In genomic region chr5:10057356-10057755, GRCh38 we compare ENCODE assay signal across 23 cellular contexts.
DNase-seq lines count a peak whose midpoint lies in the region; TF ChIP-seq lines count a peak whose summit lies in the region.
"Had no signal": no experiment of that assay in that cellular context is flagged by ENCODE, and none has a peak within 500 bp of the region (broad histone marks: within the 10 kb centered on the region; RNA-seq: fewer than 3 reads in every experiment).

No MANE protein-coding gene starts in this region.

- H3K9me3 Mint-ChIP-seq in T-helper 1 cell treated with Interleukin-12 subunit alpha and Interleukin-12 subunit beta and Interleukin-4 antibody, amounts not matched to agents 30 μg/mL and 1 μg/mL, for 36 hours = peaks cover 20% of the 10 kb centered on the region
- H3K9me3 Mint-ChIP-seq in activated CD4-positive, alpha-beta memory T cell treated with anti-CD3 and anti-CD28 coated beads for 36 hours = peaks cover 7% of the 10 kb centered on the region

- POLR2A ChIA-PET in activated CD4-positive, alpha-beta memory T cell treated with anti-CD3 and anti-CD28 coated beads for 36 hours (lab: Charles Lee) = no interaction called here

- H3K4me1 ChIP-seq in thyroid gland = no peaks in the 10 kb centered on the region
- H3K4me1 ChIP-seq: A549, BE2C, HAP-1 had no signal

- TF ChIP-seq POLR2A in thyroid gland (IDR thresholded peaks at IDR 0.05) = no peak

- H3K9me3 ChIP-seq in thyroid gland = no peaks in the 10 kb centered on the region
- H3K9me3 ChIP-seq: BE2C, HAP-1 had no signal

- TF ChIP-seq CTCF in thyroid gland (IDR thresholded peaks at IDR 0.05) = no peak

- intact Hi-C loops in thyroid gland (cut with DNase I) = no loop called here
- intact Hi-C loops in activated CD4-positive, alpha-beta memory T cell treated with anti-CD3 and anti-CD28 coated beads for 36 hours (cut with micrococcal nuclease) = no loop called here

- WGBS in thyroid gland, 2 donors = 39 to 40% methylated on average over 7 of the region's 7 CpGs

- CTCF ChIA-PET in activated CD4-positive, alpha-beta memory T cell treated with anti-CD3 and anti-CD28 coated beads for 36 hours (lab: Charles Lee) = no interaction called here

- H3K36me3 Mint-ChIP-seq in T-helper 1 cell treated with Interleukin-12 subunit alpha and Interleukin-12 subunit beta and Interleukin-4 antibody, amounts not matched to agents 30 μg/mL and 1 μg/mL, for 36 hours (ENCODE audit: low read depth) = no peaks in the 10 kb centered on the region
- H3K36me3 Mint-ChIP-seq in activated CD4-positive, alpha-beta memory T cell treated with anti-CD3 and anti-CD28 coated beads for 36 hours = no peaks in the 10 kb centered on the region
- H3K36me3 Mint-ChIP-seq: CD14-positive monocyte had no signal

- H3K27ac ChIP-seq in thyroid gland = no peak overlapping the region
- H3K27ac ChIP-seq: A549; BLaER1 treated with 17β-estradiol and CSF1 and Interleukin-3, amounts not matched to agents 10 nM and 100 nM; GM23248 had no signal

- H3K27me3 ChIP-seq in thyroid gland = no peaks in the 10 kb centered on the region
- H3K27me3 ChIP-seq: BLaER1 treated with 17β-estradiol and CSF1 and Interleukin-3, amounts not matched to agents 10 nM and 100 nM had no signal

- no peaks in the 10 kb centered on the region for H3K27me3 Mint-ChIP-seq in T-helper 1 cell treated with Interleukin-12 subunit alpha and Interleukin-12 subunit beta and Interleukin-4 antibody, amounts not matched to agents 30 μg/mL and 1 μg/mL, for 36 hours (ENCODE audit: low read depth)
- no peaks in the 10 kb centered on the region for H3K27me3 Mint-ChIP-seq in activated CD4-positive, alpha-beta memory T cell treated with anti-CD3 and anti-CD28 coated beads for 36 hours
- H3K27me3 Mint-ChIP-seq: CD4-positive, alpha-beta T cell had no signal

- no peak overlapping the region for H3K4me3 Mint-ChIP-seq in T-helper 1 cell treated with Interleukin-12 subunit alpha and Interleukin-12 subunit beta and Interleukin-4 antibody, amounts not matched to agents 30 μg/mL and 1 μg/mL, for 36 hours
- H3K4me3 Mint-ChIP-seq in activated CD4-positive, alpha-beta memory T cell treated with anti-CD3 and anti-CD28 coated beads for 36 hours = no peak overlapping the region
- H3K4me3 Mint-ChIP-seq: CD14-positive monocyte; CD4-positive, alpha-beta T cell; CD8-positive, alpha-beta memory T cell; HFFc6 had no signal

- H3K36me3 ChIP-seq in thyroid gland = no peaks in the 10 kb centered on the region
- H3K36me3 ChIP-seq: BE2C; BLaER1 treated with 17β-estradiol and CSF1 and Interleukin-3, amounts not matched to agents 10 nM and 100 nM; HAP-1 had no signal

- H3K4me3 ChIP-seq in thyroid gland (replicated peaks in 1 of 3) = no peak overlapping the region
- H3K4me3 ChIP-seq: A549; BLaER1 treated with 17β-estradiol and CSF1 and Interleukin-3, amounts not matched to agents 10 nM and 100 nM; GM12878; GM23248; HAP-1 had no signal

- H3K4me1 Mint-ChIP-seq in T-helper 1 cell treated with Interleukin-12 subunit alpha and Interleukin-12 subunit beta and Interleukin-4 antibody, amounts not matched to agents 30 μg/mL and 1 μg/mL, for 36 hours (ENCODE audit: low read depth) = no peaks in the 10 kb centered on the region
- H3K4me1 Mint-ChIP-seq in activated CD4-positive, alpha-beta memory T cell treated with anti-CD3 and anti-CD28 coated beads for 36 hours (ENCODE audit: low read depth) = no peaks in the 10 kb centered on the region
- H3K4me1 Mint-ChIP-seq: CD14-positive monocyte; CD8-positive, alpha-beta memory T cell had no signal

- DNase-seq in T-helper 1 cell (no peak), islet precursor cell (peak; percentile 30), thyroid gland (peak; percentile 20 to 21), hippocampal formation (lab: John Stamatoyannopoulos, UW) (no peak)
- DNase-seq in activated CD4-positive, alpha-beta memory T cell treated with anti-CD3 and anti-CD28 coated beads for 36 hours = no peak
- DNase-seq: 8988T; ACHN; AML-193; BE2C; CD4-positive, alpha-beta T cell; CD8-positive, alpha-beta memory T cell; DMS 273 treated with DMSO at 0.1 percent for 48 hours; DMS79; EL; GDM1; GM23248; HFFc6 had no signal

- H3K27ac Mint-ChIP-seq in T-helper 1 cell treated with Interleukin-12 subunit alpha and Interleukin-12 subunit beta and Interleukin-4 antibody, amounts not matched to agents 30 μg/mL and 1 μg/mL, for 36 hours = peak overlapping the region; percentile 41
- no peak overlapping the region for H3K27ac Mint-ChIP-seq in activated CD4-positive, alpha-beta memory T cell treated with anti-CD3 and anti-CD28 coated beads for 36 hours
- H3K27ac Mint-ChIP-seq: CD4-positive, alpha-beta T cell; CD8-positive, alpha-beta memory T cell; HFFc6 had no signal

Comparison
In these comparisons a context has a peak if more than half of its experiments do, and no peak if none do; other contexts are left out.
1. DNase-seq: peak in islet precursor cell (single experiment) and thyroid gland (2 of 2); none in T-helper 1 cell (0 of 5), activated CD4-positive, alpha-beta memory T cell treated with anti-CD3 and anti-CD28 coated beads for 36 hours (single experiment) and hippocampal formation (0 of 2).